19 cellular contexts compared by ENCODE assay signal in the genomic region with DNA sequence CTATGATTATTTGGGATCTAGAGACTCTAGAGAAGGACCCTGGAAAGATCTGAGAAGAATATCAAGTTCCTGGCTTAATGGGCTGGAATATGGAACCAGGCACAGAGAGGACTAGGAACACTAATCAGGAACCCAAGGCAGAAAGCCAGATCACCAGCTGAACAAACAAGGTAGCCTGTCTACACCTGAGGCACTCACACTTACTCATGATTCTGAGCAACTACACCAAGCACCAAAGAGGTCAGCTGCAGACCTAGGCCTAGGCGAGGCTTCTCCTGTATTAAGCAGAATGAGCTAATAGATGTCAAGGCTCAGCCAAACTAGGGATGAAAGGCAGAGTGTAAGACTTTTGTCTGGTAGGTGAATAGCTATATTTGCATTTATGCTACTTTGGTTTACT.
DNase-seq lines count a peak whose midpoint lies in the region; ATAC-seq, FAIRE-seq and TF ChIP-seq lines count a peak whose summit lies in the region.
"Had no signal": no experiment of that assay in that cellular context is flagged by ENCODE, and none has a peak within 500 bp of the region (broad histone marks: within the 10 kb centered on the region; RNA-seq: fewer than 3 reads in every experiment).

No MANE protein-coding gene starts in this region.

- CTCF ChIA-PET in PC-3 (lab: Charles Lee): no interaction called here

- no peak overlapping the region for H3K9ac ChIP-seq in GM23248
- peak overlapping the region; percentile 32; the same call in 1 of the 2 replicates for H3K9ac ChIP-seq in PC-3 (ENCODE audit: low read length)

- peaks cover 14% of the 10 kb centered on the region for H3K4me1 Mint-ChIP-seq in stimulated activated effector memory CD8-positive, alpha-beta T cell treated with anti-CD3 and anti-CD28 coated beads, Interleukin-12 subunit alpha, Interleukin-12 subunit beta, amount 100 ng/mL, for 72 hours
- H3K4me1 Mint-ChIP-seq: H9 had no signal

- intact Hi-C loops in PC-3 (cut with micrococcal nuclease): no loop called here

- WGBS in GM23248 (ENCODE audit: low coverage in 1 of 2, low lambda C conversion rate in 2 of 2, missing lambda C conversion rate in 2 of 2), 2 experiments: 89 to 100% methylated on average over 1 of the region's 1 CpG
- WGBS in small intestine, 3 donors: 83 to 88% (median 86%) methylated on average over 1 of the region's 1 CpG

- H3K9me2 ChIP-seq in GM23248 (ENCODE audit: insufficient read depth) (no peaks in the 10 kb centered on the region), PC-3 (replicated peaks; ENCODE audit: low read length) (no peaks in the 10 kb centered on the region; the same call in 1 of the 2 replicates)

- no peaks in the 10 kb centered on the region for H3K9me3 ChIP-seq in GM23248 (ENCODE audit: low read depth)
- H3K9me3 ChIP-seq in PC-3 (ENCODE audit: low read length): no peaks in the 10 kb centered on the region
- H3K9me3 ChIP-seq in small intestine (ENCODE audit: control insufficient read depth, low read depth): no peaks in the 10 kb centered on the region
- H3K9me3 ChIP-seq: A549, BE2C had no signal

- DNase-seq in GM23248: no peak
- peak; percentile 86 for DNase-seq in PC-3
- DNase-seq in epithelial cell of esophagus (ENCODE audit: low read depth): peak; percentile 88
- DNase-seq in foreskin keratinocyte: peak; percentile 57 to 63
- no peak for DNase-seq in SK-N-DZ (ENCODE audit: low spot score)
- DNase-seq in NCI-H128 (lab: John Stamatoyannopoulos, UW; ENCODE audit: unreplicated experiment): no peak
- no peak for DNase-seq in stimulated activated effector memory CD8-positive, alpha-beta T cell treated with anti-CD3 and anti-CD28 coated beads, Interleukin-12 subunit alpha, Interleukin-12 subunit beta, amount 100 ng/mL, for 72 hours (ENCODE audit: low spot score in 2 of 2)
- DNase-seq in small intestine: no peak
- DNase-seq: BE2C, DMS79 treated with DMSO at 0.1 percent for 48 hours, H9, KG1, NCI-H1092 treated with DMSO at 0.1 percent for 48 hours, NCI-H2029 treated with DMSO at 0.1 percent for 48 hours, NCI-H446, NCI-H526 had no signal

- H3K4me3 ChIP-seq in GM23248 (no peak overlapping the region), PC-3 (ENCODE audit: low read length) (no peak overlapping the region), epithelial cell of esophagus (ENCODE audit: low read length) (no peak overlapping the region), small intestine (ENCODE audit: low read depth in 1 of 2, low read length in 2 of 2) (no peak overlapping the region)
- H3K4me3 ChIP-seq: A549 had no signal

- H3K9me3 Mint-ChIP-seq in stimulated activated effector memory CD8-positive, alpha-beta T cell treated with anti-CD3 and anti-CD28 coated beads, Interleukin-12 subunit alpha, Interleukin-12 subunit beta, amount 100 ng/mL, for 72 hours: no peaks in the 10 kb centered on the region

- H3K79me2 ChIP-seq in GM23248 (ENCODE audit: insufficient read depth) (no peaks in the 10 kb centered on the region), PC-3 (ENCODE audit: low read length) (no peaks in the 10 kb centered on the region)

- ATAC-seq in PC-3 (peak; percentile 90), foreskin keratinocyte (peak; percentile 72)
- no peak for ATAC-seq in stimulated activated effector memory CD8-positive, alpha-beta T cell treated with anti-CD3 and anti-CD28 coated beads, Interleukin-12 subunit alpha, Interleukin-12 subunit beta, amount 100 ng/mL, for 72 hours
- ATAC-seq: A549, SK-N-SH treated with all-trans-retinoic acid at 6 μM for 48 hours had no signal

- in situ Hi-C loops in GM23248 (cut with MboI): no loop called here

- H3K36me3 Mint-ChIP-seq in stimulated activated effector memory CD8-positive, alpha-beta T cell treated with anti-CD3 and anti-CD28 coated beads, Interleukin-12 subunit alpha, Interleukin-12 subunit beta, amount 100 ng/mL, for 72 hours: no peaks in the 10 kb centered on the region

- H3K36me3 ChIP-seq in GM23248 (ENCODE audit: low read depth) (no peaks in the 10 kb centered on the region), PC-3 (ENCODE audit: low read depth, low read length) (no peaks in the 10 kb centered on the region), small intestine (ENCODE audit: control insufficient read depth in 2 of 2, insufficient read depth in 2 of 2, low read length in 2 of 2) (no peaks in the 10 kb centered on the region)
- H3K36me3 ChIP-seq: BE2C had no signal

- no peak overlapping the region for H3K27ac ChIP-seq in GM23248
- H3K27ac ChIP-seq in PC-3 (ENCODE audit: low read length): peak overlapping the region; percentile 58
- H3K27ac ChIP-seq in foreskin keratinocyte: peak overlapping the region; percentile 21
- H3K27ac ChIP-seq in small intestine (ENCODE audit: low read depth in 1 of 2, low read length in 1 of 2): no peak overlapping the region
- H3K27ac ChIP-seq: A549 had no signal

- H4K20me1 ChIP-seq in GM23248 (ENCODE audit: insufficient read depth) (no peaks in the 10 kb centered on the region), PC-3 (ENCODE audit: low read length) (no peaks in the 10 kb centered on the region)

- H2AFZ ChIP-seq in GM23248 (0 out of 2 replicates have a peak overlapping the region, but pooled peaks have one; percentile 27), PC-3 (ENCODE audit: low read length) (0 out of 2 replicates have a peak overlapping the region, but pooled peaks have one; percentile 27)

- no peaks in the 10 kb centered on the region for H3F3A ChIP-seq in GM23248 (ENCODE audit: insufficient read depth)
- H3F3A ChIP-seq in PC-3 (ENCODE audit: low read length, unreplicated experiment): no peaks in the 10 kb centered on the region

- H3K4me2 ChIP-seq in GM23248 (ENCODE audit: unreplicated experiment): no peak overlapping the region
- H3K4me2 ChIP-seq in PC-3 (ENCODE audit: low read length): no peak overlapping the region
- H3K4me2 ChIP-seq: A549 had no signal

- H3K27me3 ChIP-seq in GM23248 (replicated peaks; ENCODE audit: insufficient read depth) (no peaks in the 10 kb centered on the region), PC-3 (ENCODE audit: low read length) (no peaks in the 10 kb centered on the region), foreskin keratinocyte (no peaks in the 10 kb centered on the region), small intestine (ENCODE audit: control insufficient read depth in 2 of 2, insufficient read depth in 2 of 2, low read length in 2 of 2) (no peaks in the 10 kb centered on the region)
- H3K27me3 ChIP-seq: BE2C had no signal

- H3K4me1 ChIP-seq in GM23248 (ENCODE audit: insufficient read depth) (peaks cover 14% of the 10 kb centered on the region), PC-3 (ENCODE audit: insufficient read depth, low read length) (peaks cover 9% of the 10 kb centered on the region), foreskin keratinocyte (peaks cover 9% of the 10 kb centered on the region), small intestine (ENCODE audit: control insufficient read depth in 2 of 2, insufficient read depth in 1 of 2, low read depth in 1 of 2, low read length in 1 of 2) (no peaks in the 10 kb centered on the region)
- H3K4me1 ChIP-seq: A549, BE2C had no signal

- TF ChIP-seq CTCF in PC-3 (conservative IDR thresholded peaks at IDR 0.05; ENCODE audit: low read depth, low read length) (no peak), epithelial cell of esophagus (IDR thresholded peaks at IDR 0.05; ENCODE audit: insufficient read depth, low read depth, low read length, missing control alignments) (no peak), foreskin keratinocyte (conservative IDR thresholded peaks at IDR 0.05) (no peak)

- BruUV-seq in PC-3 (replicated peaks; lab: Mats Ljungman, UMichigan): no TSS peak

- no peak overlapping the region for H3K27ac Mint-ChIP-seq in stimulated activated effector memory CD8-positive, alpha-beta T cell treated with anti-CD3 and anti-CD28 coated beads, Interleukin-12 subunit alpha, Interleukin-12 subunit beta, amount 100 ng/mL, for 72 hours
- H3K27ac Mint-ChIP-seq: H9 had no signal

- H3K4me3 Mint-ChIP-seq in stimulated activated effector memory CD8-positive, alpha-beta T cell treated with anti-CD3 and anti-CD28 coated beads, Interleukin-12 subunit alpha, Interleukin-12 subunit beta, amount 100 ng/mL, for 72 hours: no peak overlapping the region
- H3K4me3 Mint-ChIP-seq: H9 had no signal

- no peak for FAIRE-seq in small intestine (lab: Jason Lieb, UNC)
- FAIRE-seq: A549, D721Med had no signal

- POLR2A ChIA-PET in PC-3 (lab: Charles Lee; ENCODE audit: unreplicated experiment): interaction anchor here (0.6 kb wide), 1 partner anchor 87 kb away, joined by 3 read pairs; no protein-coding TSS in a partner anchor

Comparison
In these comparisons a context has a peak if more than half of its experiments do, and no peak if none do; other contexts are left out.
1. DNase-seq: peak in PC-3 (single experiment), epithelial cell of esophagus (single experiment) and foreskin keratinocyte (2 of 2); none in GM23248 (single experiment), SK-N-DZ (single experiment), NCI-H128 (single experiment), stimulated activated effector memory CD8-positive, alpha-beta T cell treated with anti-CD3 and anti-CD28 coated beads, Interleukin-12 subunit alpha, Interleukin-12 subunit beta, amount 100 ng/mL, for 72 hours (0 of 2) and small intestine (single experiment).
2. H3K27ac ChIP-seq: peak in PC-3 (single experiment) and foreskin keratinocyte (single experiment); none in GM23248 (single experiment) and small intestine (0 of 2).